ENCODE assay signal across 30 cellular contexts in the genomic region with DNA sequence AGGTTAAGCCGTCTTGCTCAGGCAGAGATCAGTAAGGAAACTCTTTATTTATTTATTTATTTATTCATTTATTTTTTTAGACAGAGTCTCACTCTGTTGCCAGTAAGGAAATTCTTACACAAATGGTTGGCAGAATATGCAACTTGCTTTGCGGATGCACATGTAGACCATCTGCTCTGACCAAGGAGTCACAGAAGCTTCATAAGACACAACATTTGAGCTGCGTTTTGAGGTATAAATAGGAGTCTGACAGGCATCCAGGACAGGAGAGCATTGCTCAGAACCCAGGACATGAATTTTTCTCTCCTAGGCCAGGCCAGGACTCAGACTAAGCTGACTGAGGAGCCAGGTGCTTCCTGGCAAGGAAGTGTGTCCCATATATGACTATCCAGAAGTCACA.
"Had no signal": no experiment of that assay in that cellular context is flagged by ENCODE, and none has a peak within 500 bp of the region (broad histone marks: within the 10 kb centered on the region; RNA-seq: fewer than 3 reads in every experiment).

No MANE protein-coding gene starts in this region.

- ATAC-seq: activated CD8-positive, alpha-beta T cell treated with anti-CD3 and anti-CD28 coated beads for 36 hours; activated naive CD8-positive, alpha-beta T cell treated with anti-CD3 and anti-CD28 coated beads, Interleukin-2, amount 50 U/mL, for 24 hours; activated T-cell treated with anti-CD3 and anti-CD28 coated beads, Interleukin-2, amount 50 U/mL, for 4 hours; activated T-cell treated with anti-CD3 and anti-CD28 coated beads, Interleukin-2, amount 50 U/mL, for 72 hours; activated T-helper 17 cell treated with anti-CD3 and anti-CD28 coated beads, Interleukin-2, amount 50 U/mL, for 72 hours had no signal

- H3K36me3 ChIP-seq: ascending aorta, cardiac muscle cell had no signal

- H3K9me3 ChIP-seq: ascending aorta had no signal

- H3K4me1 ChIP-seq: ascending aorta had no signal

- H3K27me3 ChIP-seq: ascending aorta, cardiac muscle cell had no signal

- H3K27ac ChIP-seq: ascending aorta, cardiac muscle cell, VCaP had no signal

- H3K4me3 ChIP-seq: ascending aorta, cardiac muscle cell had no signal

- DNase-seq: activated B cell treated with CpG ODN at 0.5 μM for 24 hours; activated CD4-positive, alpha-beta memory T cell treated with anti-CD3 and anti-CD28 coated beads for 36 hours; activated CD4-positive, alpha-beta T cell treated with anti-CD3 and anti-CD28 coated beads for 4 hours; activated CD4-positive, alpha-beta T cell treated with anti-CD3 and anti-CD28 coated beads, Interleukin-2, amount 10 ng/mL, durations not matched to agents 24 days and 14 days; activated CD4-positive, alpha-beta T cell treated with anti-CD3 and anti-CD28 coated beads, Interleukin-2, amount 50 U/mL, for 1 hour; activated CD4-positive, alpha-beta T cell treated with anti-CD3 and anti-CD28 coated beads, Interleukin-2, amount 50 U/mL, for 4 hours; activated CD4-positive, CD25-positive, alpha-beta regulatory T cell treated with anti-CD3 and anti-CD28 coated beads, Interleukin-2, amount 50 U/mL, for 72 hours; activated CD8-positive, alpha-beta memory T cell treated with anti-CD3 and anti-CD28 coated beads, Interleukin-2, amount 50 U/mL, for 4 hours; activated CD8-positive, alpha-beta T cell treated with anti-CD3 and anti-CD28 coated beads for 36 hours; activated effector memory CD4-positive, alpha-beta T cell treated with anti-CD3 and anti-CD28 coated beads, Interleukin-2, amount 50 U/mL, for 16 hours; activated gamma-delta T cell treated with Interleukin-2 at 50 U/mL for 16 hours; activated naive CD4-positive, alpha-beta T cell; activated naive CD4-positive, alpha-beta T cell treated with anti-CD3 and anti-CD28 coated beads for 36 hours; activated naive CD8-positive, alpha-beta T cell treated with anti-CD3 and anti-CD28 coated beads, Interleukin-2, amount 10 ng/mL, durations not matched to agents 7 days and 5 days; activated naive CD8-positive, alpha-beta T cell treated with anti-CD3 and anti-CD28 coated beads, Interleukin-2, amount 50 U/mL, for 24 hours; activated T-cell treated with anti-CD3 and anti-CD28 coated beads for 4 hours; activated T-cell treated with anti-CD3 and anti-CD28 coated beads, Interleukin-2, amount 50 U/mL, for 1 hour; activated T-cell treated with anti-CD3 and anti-CD28 coated beads, Interleukin-2, amount 50 U/mL, for 4 hours; activated T-cell treated with anti-CD3 and anti-CD28 coated beads, Interleukin-2, amount 50 U/mL, for 72 hours; amygdala; anterior cingulate cortex; caudate nucleus; cerebellar nuclear complex; T-helper 1 cell; T-helper 2 cell; T-helper 9 cell had no signal
